Comparison of ENCODE assay signal across 23 cellular contexts in genomic region chr12:93016752-93017350, GRCh38.
DNase-seq lines count a peak whose midpoint lies in the region; TF ChIP-seq lines count a peak whose summit lies in the region.
"Had no signal": no experiment of that assay in that cellular context is flagged by ENCODE, and none has a peak within 500 bp of the region (broad histone marks: within the 10 kb centered on the region; RNA-seq: fewer than 3 reads in every experiment).

No MANE protein-coding gene starts in this region.

- peak overlapping the region; percentile 29 for H3K4me3 Mint-ChIP-seq in progenitor cell of endocrine pancreas (ENCODE audit: low read depth)
- H3K4me3 Mint-ChIP-seq: activated B cell treated with CpG ODN at 0.5 μM for 24 hours; activated CD4-positive, alpha-beta memory T cell treated with anti-CD3 and anti-CD28 coated beads, Interleukin-2, amount 10 ng/mL, durations not matched to agents 7 days and 5 days; CD4-positive, CD25-positive, alpha-beta regulatory T cell; central memory CD8-positive, alpha-beta T cell; effector memory CD8-positive, alpha-beta T cell; HFFc6; stimulated activated effector memory CD8-positive, alpha-beta T cell treated with anti-CD3 and anti-CD28 coated beads, Interleukin-12 subunit alpha, Interleukin-12 subunit beta, amount 100 ng/mL, for 72 hours had no signal

- no peaks in the 10 kb centered on the region for H3K79me1 ChIP-seq in neuronal stem cell (ENCODE audit: low read depth, low read length)

- H2BK12ac ChIP-seq in neuronal stem cell (ENCODE audit: low read length): no peak overlapping the region

- no peak overlapping the region for H3K23ac ChIP-seq in neuronal stem cell (ENCODE audit: low read depth, low read length, poor library complexity)

- CTCF ChIA-PET in HEK293 (lab: Yijun Ruan, JAX): interaction anchor here (0.6 to 1.5 kb wide), 2 partner anchors 8 to 363 kb away, joined by 5 to 6 read pairs; no protein-coding TSS in a partner anchor

- TF ChIP-seq CTCF in HEK293 (tag by site-specific recombination; IDR thresholded peaks at IDR 0.05): no peak
- TF ChIP-seq CTCF in hepatocyte (IDR thresholded peaks at IDR 0.05; ENCODE audit: poor library complexity): no peak
- no peak for TF ChIP-seq CTCF in progenitor cell of endocrine pancreas (IDR thresholded peaks at IDR 0.05; ENCODE audit: unreplicated experiment)

- peaks cover 6% of the 10 kb centered on the region for H3K4me1 ChIP-seq in HEK293 (ENCODE audit: control insufficient read depth, insufficient read depth, low read length)
- H3K4me1 ChIP-seq in hepatocyte (ENCODE audit: insufficient read depth): peaks cover 59% of the 10 kb centered on the region
- peaks cover 0 to 7% of the 10 kb centered on the region in 2 donors for H3K4me1 ChIP-seq in neuronal stem cell (ENCODE audit: control insufficient read depth in 2 of 2, insufficient read depth in 1 of 2, low read depth in 1 of 2, low read length in 2 of 2)
- H3K4me1 ChIP-seq: tibial artery had no signal

- H3K9me2 ChIP-seq in hepatocyte (replicated peaks; ENCODE audit: insufficient read depth): no peaks in the 10 kb centered on the region

- H3K4me2 ChIP-seq in hepatocyte (no peak overlapping the region), neuronal stem cell (ENCODE audit: insufficient read depth, low read length, poor library complexity, severe bottlenecking) (no peak overlapping the region)

- no peak overlapping the region for H2BK15ac ChIP-seq in neuronal stem cell (ENCODE audit: low read length)

- H3K36me3 ChIP-seq in HEK293 (ENCODE audit: control insufficient read depth in 2 of 2, insufficient read depth in 1 of 2, low read length in 2 of 2) (no peaks in the 10 kb centered on the region), hepatocyte (replicated peaks; ENCODE audit: insufficient read depth, low read depth) (no peaks in the 10 kb centered on the region), neuronal stem cell (replicated peaks in 1 of 2; ENCODE audit: control insufficient read depth in 2 of 2, insufficient read depth in 2 of 2, low read length in 2 of 2) (no peaks in the 10 kb centered on the region)
- H3K36me3 ChIP-seq: tibial artery had no signal

- no peak overlapping the region for H2AFZ ChIP-seq in hepatocyte
- no peak overlapping the region for H2AFZ ChIP-seq in neuronal stem cell (ENCODE audit: low read length)

- H4K91ac ChIP-seq in neuronal stem cell (ENCODE audit: low read depth, low read length, poor library complexity): no peak overlapping the region

- H3K27ac ChIP-seq in HEK293 (ENCODE audit: extremely low read depth, low read depth, low read length): no peak overlapping the region
- peak overlapping the region; percentile 83 for H3K27ac ChIP-seq in angular gyrus (ENCODE audit: low read depth, low read length)
- peak overlapping the region; percentile 94 for H3K27ac ChIP-seq in hepatocyte
- no peak overlapping the region for H3K27ac ChIP-seq in neuronal stem cell (replicated peaks; ENCODE audit: low read length)
- H3K27ac ChIP-seq: tibial artery had no signal

- H3K9me3 ChIP-seq in HEK293 (ENCODE audit: control insufficient read depth, insufficient read depth, low read depth, low read length) (no peaks in the 10 kb centered on the region), hepatocyte (ENCODE audit: low read depth) (no peaks in the 10 kb centered on the region), neuronal stem cell (replicated peaks in 1 of 2; ENCODE audit: control insufficient read depth in 2 of 2, insufficient read depth in 1 of 2, low read depth in 1 of 2, low read length in 2 of 2) (no peaks in the 10 kb centered on the region)
- H3K9me3 ChIP-seq: tibial artery had no signal

- H3K27me3 ChIP-seq in hepatocyte: no peaks in the 10 kb centered on the region
- H3K27me3 ChIP-seq in neuronal stem cell (ENCODE audit: control insufficient read depth in 3 of 3, insufficient read depth in 3 of 3, low read depth in 1 of 3, low read length in 3 of 3): no peaks in the 10 kb centered on the region
- H3K27me3 ChIP-seq: tibial artery had no signal

- H2AK5ac ChIP-seq in neuronal stem cell (ENCODE audit: low read depth, low read length): no peak overlapping the region

- H3K4me3 ChIP-seq in HEK293 (ENCODE audit: low read depth, low read length): no peak overlapping the region
- no peak overlapping the region for H3K4me3 ChIP-seq in hepatocyte
- no peak overlapping the region for H3K4me3 ChIP-seq in neuronal stem cell (ENCODE audit: low read length in 2 of 2)
- H3K4me3 ChIP-seq: tibial artery had no signal

- H4K8ac ChIP-seq in neuronal stem cell (ENCODE audit: low read depth, low read length): no peak overlapping the region

- H3K27ac Mint-ChIP-seq in progenitor cell of endocrine pancreas: peak overlapping the region; percentile 99
- H3K27ac Mint-ChIP-seq: activated B cell treated with CpG ODN at 0.5 μM for 24 hours; activated CD4-positive, alpha-beta memory T cell treated with anti-CD3 and anti-CD28 coated beads, Interleukin-2, amount 10 ng/mL, durations not matched to agents 7 days and 5 days; CD4-positive, CD25-positive, alpha-beta regulatory T cell; effector memory CD8-positive, alpha-beta T cell; HFFc6; stimulated activated effector memory CD8-positive, alpha-beta T cell treated with anti-CD3 and anti-CD28 coated beads, Interleukin-12 subunit alpha, Interleukin-12 subunit beta, amount 100 ng/mL, for 72 hours had no signal

- H3K79me2 ChIP-seq in hepatocyte: no peaks in the 10 kb centered on the region

- H3K4me1 Mint-ChIP-seq in progenitor cell of endocrine pancreas (ENCODE audit: low read depth): peaks cover 51% of the 10 kb centered on the region
- H3K4me1 Mint-ChIP-seq: activated B cell treated with CpG ODN at 0.5 μM for 24 hours; activated CD4-positive, alpha-beta memory T cell treated with anti-CD3 and anti-CD28 coated beads, Interleukin-2, amount 10 ng/mL, durations not matched to agents 7 days and 5 days; central memory CD8-positive, alpha-beta T cell; stimulated activated effector memory CD8-positive, alpha-beta T cell treated with anti-CD3 and anti-CD28 coated beads, Interleukin-12 subunit alpha, Interleukin-12 subunit beta, amount 100 ng/mL, for 72 hours had no signal

- no peaks in the 10 kb centered on the region for H3K27me3 Mint-ChIP-seq in progenitor cell of endocrine pancreas
- H3K27me3 Mint-ChIP-seq: activated B cell treated with CpG ODN at 0.5 μM for 24 hours; activated CD4-positive, alpha-beta memory T cell treated with anti-CD3 and anti-CD28 coated beads, Interleukin-2, amount 10 ng/mL, durations not matched to agents 7 days and 5 days; central memory CD8-positive, alpha-beta T cell had no signal

- H4K20me1 ChIP-seq in hepatocyte (ENCODE audit: insufficient read depth, poor library complexity, severe bottlenecking): no peaks in the 10 kb centered on the region

- H3K9me3 Mint-ChIP-seq in progenitor cell of endocrine pancreas (ENCODE audit: low read depth): no peaks in the 10 kb centered on the region
- H3K9me3 Mint-ChIP-seq: activated B cell treated with CpG ODN at 0.5 μM for 24 hours; activated CD4-positive, alpha-beta memory T cell treated with anti-CD3 and anti-CD28 coated beads, Interleukin-2, amount 10 ng/mL, durations not matched to agents 7 days and 5 days; central memory CD8-positive, alpha-beta T cell; effector memory CD8-positive, alpha-beta T cell; HFFc6; stimulated activated effector memory CD8-positive, alpha-beta T cell treated with anti-CD3 and anti-CD28 coated beads, Interleukin-12 subunit alpha, Interleukin-12 subunit beta, amount 100 ng/mL, for 72 hours had no signal

- POLR2A ChIA-PET in HEK293 (lab: Yijun Ruan, JAX): no interaction called here

- no peak overlapping the region for H2BK5ac ChIP-seq in neuronal stem cell (ENCODE audit: low read length)

- no peak overlapping the region for H3K18ac ChIP-seq in neuronal stem cell (ENCODE audit: low read length)

- in situ Hi-C loops in ACHN (cut with HindIII; ENCODE audit: low pct_ligation_motif_present, low pct_unique_long_range_greater_than_20kb, low sequenced_read_pairs): loop anchor here (25.0 kb wide), 1 partner anchor 370 kb away; the partner anchor contains the start of gene NUDT4

- H3K36me3 Mint-ChIP-seq in progenitor cell of endocrine pancreas (ENCODE audit: insufficient read depth): no peaks in the 10 kb centered on the region
- H3K36me3 Mint-ChIP-seq: CD4-positive, CD25-positive, alpha-beta regulatory T cell; stimulated activated effector memory CD8-positive, alpha-beta T cell treated with anti-CD3 and anti-CD28 coated beads, Interleukin-12 subunit alpha, Interleukin-12 subunit beta, amount 100 ng/mL, for 72 hours had no signal

- DNase-seq in hepatocyte (ENCODE audit: low spot score) (no peak), progenitor cell of endocrine pancreas (ENCODE audit: low spot score, unreplicated experiment) (no peak), ACHN (no peak), neuronal stem cell (ENCODE audit: low spot score) (no peak), NCI-H1092 (lab: John Stamatoyannopoulos, UW) (no peak), AG20443 (ENCODE audit: low spot score) (no peak)
- DNase-seq: activated B cell treated with CpG ODN at 0.5 μM for 24 hours; activated CD4-positive, alpha-beta memory T cell treated with anti-CD3 and anti-CD28 coated beads, Interleukin-2, amount 10 ng/mL, durations not matched to agents 7 days and 5 days; activated naive CD4-positive, alpha-beta T cell treated with Interleukin-2 at 50 U/mL for 16 hours; CD4-positive, CD25-positive, alpha-beta regulatory T cell; effector memory CD8-positive, alpha-beta T cell; GF-D8; glutamatergic neuron; HFFc6; left ventricle myocardium superior; MM.1S; SIG-M5; T-helper 2 cell; tibial artery had no signal

- H3K14ac ChIP-seq in neuronal stem cell (ENCODE audit: low read length): no peak overlapping the region

- no peak overlapping the region for H3K4ac ChIP-seq in neuronal stem cell (ENCODE audit: low read length)

- H3K9ac ChIP-seq in neuronal stem cell (ENCODE audit: low read depth, low read length, poor library complexity): no peak overlapping the region

- no peak overlapping the region for H2BK120ac ChIP-seq in neuronal stem cell (ENCODE audit: low read depth, low read length)

- WGBS in hepatocyte (ENCODE audit: low lambda C conversion rate, missing lambda C conversion rate): 55% methylated on average over 4 of the region's 4 CpGs
- no CpG with 5 or more reads among the region's 4 CpGs for WGBS in neuronal stem cell (ENCODE audit: extremely low coverage in 2 of 2, insufficient read length in 2 of 2, insufficient replicate concordance in 1 of 2), 2 donors

TF ChIP-seq in HEK293, 187 proteins besides CTCF, POLR2A, EP300 and RAD21:
- TF ChIP-seq ZNF596 (tag by site-specific recombination; IDR thresholded peaks at IDR 0.05) (0 out of 2 replicates have a peak, but pooled peaks have one; percentile 9), TRIM28 (IDR thresholded peaks at IDR 0.05; ENCODE audit: borderline replicate concordance, low read length) (0 out of 2 replicates have a peak, but pooled peaks have one; percentile 56), MZF1 (tag by site-specific recombination; IDR thresholded peaks at IDR 0.05; ENCODE audit: borderline replicate concordance) (peak; percentile 21; the same call in 1 of the 2 replicates), ZNF19 (tag by site-specific recombination; IDR thresholded peaks at IDR 0.05; ENCODE audit: low read depth) (no peak), ZNF585B (tag by site-specific recombination; IDR thresholded peaks at IDR 0.05) (peak; percentile 46)

Comparison
In these comparisons a context has a peak if more than half of its experiments do, and no peak if none do; other contexts are left out.
1. H3K27ac ChIP-seq: peak in angular gyrus (single experiment) and hepatocyte (single experiment); none in HEK293 (single experiment) and neuronal stem cell (single experiment).